In genomic region chr7:99392046-99392445, GRCh38 we compare ENCODE assay signal across 10 cellular contexts. TPM values are rescaled to one million over a fixed set of nuclear protein-coding genes. Genes with fewer than 3 reads are reported as not detected.
DNase-seq lines count a peak whose midpoint lies in the region; ATAC-seq and TF ChIP-seq lines count a peak whose summit lies in the region.
"Had no signal": no experiment of that assay in that cellular context is flagged by ENCODE, and none has a peak within 500 bp of the region (broad histone marks: within the 10 kb centered on the region; RNA-seq: fewer than 3 reads in every experiment).

No MANE protein-coding gene starts in this region.

- no peaks in the 10 kb centered on the region for H3K9me3 ChIP-seq in BE2C
- H3K9me3 ChIP-seq in HUES64 (ENCODE audit: insufficient read depth, low read depth, low read length) = no peaks in the 10 kb centered on the region

- peak overlapping the region; percentile 76 for H3K4me3 ChIP-seq in BE2C (ENCODE audit: low read depth, low read length)
- H3K4me3 ChIP-seq in HUES64 (ENCODE audit: low read length) = peak overlapping the region; percentile 61

- WGBS in HUES64 = 87% methylated on average over 8 of the region's 8 CpGs

- peaks cover 84% of the 10 kb centered on the region for H3K36me3 Mint-ChIP-seq in central memory CD8-positive, alpha-beta T cell (ENCODE audit: insufficient read depth)
- no peaks in the 10 kb centered on the region for H3K36me3 Mint-ChIP-seq in natural killer cell treated with Interleukin-12 subunit alpha and Interleukin-12 subunit beta and Interleukin-15 and Interleukin-18, amount 100 ng/mL, for 72 hours

- peak overlapping the region; percentile 23 for H3K4me3 Mint-ChIP-seq in central memory CD8-positive, alpha-beta T cell
- H3K4me3 Mint-ChIP-seq in natural killer cell treated with Interleukin-12 subunit alpha and Interleukin-12 subunit beta and Interleukin-15 and Interleukin-18, amount 100 ng/mL, for 72 hours = peak overlapping the region; percentile 53

- no peak for TF ChIP-seq CTCF in BE2C (IDR thresholded peaks at IDR 0.05; ENCODE audit: low read depth, low read length)

- DNase-seq in BE2C (no peak), NCI-H2171 treated with DMSO at 0.1 percent for 48 hours (lab: John Stamatoyannopoulos, UW) (no peak), DMS114 treated with DMSO at 0.1 percent for 48 hours (lab: John Stamatoyannopoulos, UW; ENCODE audit: unreplicated experiment) (no peak)
- no peak for DNase-seq in central memory CD8-positive, alpha-beta T cell (ENCODE audit: low spot score in 2 of 2)
- no peak for DNase-seq in natural killer cell treated with Interleukin-12 subunit alpha and Interleukin-12 subunit beta and Interleukin-15 and Interleukin-18, amount 100 ng/mL, for 72 hours (ENCODE audit: low spot score)
- DNase-seq: central memory CD4-positive, alpha-beta T cell; NCI-H2081 treated with DMSO at 0.1 percent for 48 hours had no signal

- no peak overlapping the region; the same call in 1 of the 2 replicates for H3K27ac ChIP-seq in HUES64 (ENCODE audit: low read depth, low read length)

- H3K4me1 Mint-ChIP-seq in central memory CD8-positive, alpha-beta T cell = peaks cover 24% of the 10 kb centered on the region
- H3K4me1 Mint-ChIP-seq in natural killer cell treated with Interleukin-12 subunit alpha and Interleukin-12 subunit beta and Interleukin-15 and Interleukin-18, amount 100 ng/mL, for 72 hours (ENCODE audit: low read depth in 2 of 2) = peaks cover 9 to 12% of the 10 kb centered on the region in 2 donors

- ATAC-seq in central memory CD8-positive, alpha-beta T cell (replicated peaks; ENCODE audit: extremely low read depth, poor library complexity, severe bottlenecking) = no peak
- no peak for ATAC-seq in natural killer cell treated with Interleukin-12 subunit alpha and Interleukin-12 subunit beta and Interleukin-15 and Interleukin-18, amount 100 ng/mL, for 72 hours
- ATAC-seq in GM21737 (IDR thresholded peaks at IDR 0.05; ENCODE audit: unreplicated experiment) (no peak), HG02610 (IDR thresholded peaks at IDR 0.05; ENCODE audit: unreplicated experiment) (no peak)

- H3K4me1 ChIP-seq in BE2C (peaks cover 6% of the 10 kb centered on the region; the same call in 1 of the 2 replicates), HUES64 (ENCODE audit: insufficient read depth, low read length) (peaks cover 3% of the 10 kb centered on the region; the same call in 1 of the 2 replicates)

- H3K27ac Mint-ChIP-seq in central memory CD8-positive, alpha-beta T cell (ENCODE audit: low read depth) = peak overlapping the region; percentile 75
- H3K27ac Mint-ChIP-seq in natural killer cell treated with Interleukin-12 subunit alpha and Interleukin-12 subunit beta and Interleukin-15 and Interleukin-18, amount 100 ng/mL, for 72 hours = peak overlapping the region in 1 of 2 donors; percentile 16

- H3K36me3 ChIP-seq in BE2C (peaks cover 19% of the 10 kb centered on the region), HUES64 (ENCODE audit: insufficient read depth, low read length) (peaks cover 64% of the 10 kb centered on the region)

- no peaks in the 10 kb centered on the region for H3K9me3 Mint-ChIP-seq in central memory CD8-positive, alpha-beta T cell
- H3K9me3 Mint-ChIP-seq in natural killer cell treated with Interleukin-12 subunit alpha and Interleukin-12 subunit beta and Interleukin-15 and Interleukin-18, amount 100 ng/mL, for 72 hours = no peaks in the 10 kb centered on the region

- no peaks in the 10 kb centered on the region for H3K27me3 ChIP-seq in BE2C
- no peaks in the 10 kb centered on the region for H3K27me3 ChIP-seq in HUES64 (ENCODE audit: insufficient read depth, low read length)

- peak overlapping the region; percentile 67 for H3K9ac ChIP-seq in HUES64 (ENCODE audit: low read depth, low read length)

- no peaks in the 10 kb centered on the region for H3K27me3 Mint-ChIP-seq in central memory CD8-positive, alpha-beta T cell
- H3K27me3 Mint-ChIP-seq in natural killer cell treated with Interleukin-12 subunit alpha and Interleukin-12 subunit beta and Interleukin-15 and Interleukin-18, amount 100 ng/mL, for 72 hours = no peaks in the 10 kb centered on the region

RNA-seq across cellular contexts. Expression of gene PDAP1, which starts 16.4 kb away (rescaled TPM):
- polyA plus RNA-seq in BE2C (2012; ENCODE audit: insufficient read depth, insufficient read length, low read depth) = 483 TPM
- 131 TPM for polyA plus RNA-seq in HUES64 (2013, experiment 1 of 2)
- polyA plus RNA-seq in HUES64 (2013, experiment 2 of 2) = 147 TPM
- 100 to 1,000 TPM; 114 to 145 TPM for total RNA-seq in natural killer cell treated with Interleukin-12 subunit alpha and Interleukin-12 subunit beta and Interleukin-15 and Interleukin-18, amount 100 ng/mL, for 72 hours

RNA-seq across cellular contexts. Expression of gene BUD31, which starts 16.7 kb away (rescaled TPM):
- polyA plus RNA-seq in BE2C (2012; ENCODE audit: insufficient read depth, insufficient read length, low read depth) = 516 TPM
- 94.5 TPM for polyA plus RNA-seq in HUES64 (2013, experiment 1 of 2)
- 102 TPM for polyA plus RNA-seq in HUES64 (2013, experiment 2 of 2)
- total RNA-seq in natural killer cell treated with Interleukin-12 subunit alpha and Interleukin-12 subunit beta and Interleukin-15 and Interleukin-18, amount 100 ng/mL, for 72 hours = 100 to 1,000 TPM; 145 to 147 TPM

RNA-seq across cellular contexts. Expression of gene ARPC1B, which starts 17.5 kb away (rescaled TPM):
- 38.0 TPM for polyA plus RNA-seq in BE2C (2012; ENCODE audit: insufficient read depth, insufficient read length, low read depth)
- polyA plus RNA-seq in HUES64 (2013, experiment 1 of 2) = 57.8 TPM
- polyA plus RNA-seq in HUES64 (2013, experiment 2 of 2) = 75.3 TPM
- total RNA-seq in natural killer cell treated with Interleukin-12 subunit alpha and Interleukin-12 subunit beta and Interleukin-15 and Interleukin-18, amount 100 ng/mL, for 72 hours = 100 to 1,000 TPM; 286 to 366 TPM

RNA-seq across cellular contexts. Expression of gene PTCD1, which starts 46.6 kb away (rescaled TPM):
- 22.4 TPM for polyA plus RNA-seq in BE2C (2012; ENCODE audit: insufficient read depth, insufficient read length, low read depth)
- 4.4 TPM for polyA plus RNA-seq in HUES64 (2013, experiment 1 of 2)
- polyA plus RNA-seq in HUES64 (2013, experiment 2 of 2) = 5.2 TPM
- 10 to 100 TPM in 1 of 2 donors, 1 to 10 TPM in 1; 5.9 to 15.3 TPM for total RNA-seq in natural killer cell treated with Interleukin-12 subunit alpha and Interleukin-12 subunit beta and Interleukin-15 and Interleukin-18, amount 100 ng/mL, for 72 hours

RNA-seq across cellular contexts. Expression of gene CPSF4, which starts 46.7 kb away (rescaled TPM):
- polyA plus RNA-seq in BE2C (2012; ENCODE audit: insufficient read depth, insufficient read length, low read depth) = 133 TPM
- polyA plus RNA-seq in HUES64 (2013, experiment 1 of 2) = 64.6 TPM
- polyA plus RNA-seq in HUES64 (2013, experiment 2 of 2) = 66.4 TPM
- total RNA-seq in natural killer cell treated with Interleukin-12 subunit alpha and Interleukin-12 subunit beta and Interleukin-15 and Interleukin-18, amount 100 ng/mL, for 72 hours = 10 to 100 TPM; 51.1 to 91.1 TPM
